Comparison of ENCODE assay signal across 18 cellular contexts in genomic region chr2:219461669-219462068, GRCh38. TPM values are rescaled to one million over a fixed set of nuclear protein-coding genes. Genes with fewer than 3 reads are reported as not detected.
DNase-seq lines count a peak whose midpoint lies in the region; ATAC-seq and TF ChIP-seq lines count a peak whose summit lies in the region.
"Had no signal": no experiment of that assay in that cellular context is flagged by ENCODE, and none has a peak within 500 bp of the region (broad histone marks: within the 10 kb centered on the region; RNA-seq: fewer than 3 reads in every experiment).

No MANE protein-coding gene starts in this region.

- H3K9me3 ChIP-seq in AG04450 (ENCODE audit: control insufficient read depth, insufficient read depth, low read length) (no peaks in the 10 kb centered on the region), heart right ventricle (no peaks in the 10 kb centered on the region), prostate gland (no peaks in the 10 kb centered on the region)

- DNase-seq in AG04450 (ENCODE audit: low read depth, low spot score) = no peak
- peak; percentile 35 for DNase-seq in NCI-H226
- DNase-seq in heart right ventricle = peak in 1 of 2 donors; percentile 30
- no peak for DNase-seq in prostate gland (ENCODE audit: low spot score)
- no peak for DNase-seq in cortex of kidney (lab: John Stamatoyannopoulos, UW)
- no peak for DNase-seq in NCI-H2029 (lab: John Stamatoyannopoulos, UW)
- no peak for DNase-seq in NCI-H1092 treated with DMSO at 0.1 percent for 48 hours (lab: John Stamatoyannopoulos, UW)
- DNase-seq: ACHN; activated CD8-positive, alpha-beta memory T cell treated with anti-CD3 and anti-CD28 coated beads, Interleukin-2, amount 50 U/mL, for 48 hours; CD4-positive, alpha-beta T cell; DMS53; foreskin melanocyte; naive thymus-derived CD4-positive, alpha-beta T cell; NCI-H146; SW 1271 had no signal

- POLR2A ChIA-PET in AG04450 (lab: Yijun Ruan, JAX) = interaction anchor here (0.6 to 1.5 kb wide), 3 partner anchors 9 to 37 kb away, joined by 5 to 9 read pairs (median 7); partner anchors contain the start of gene GMPPA

- H3K4me1 ChIP-seq in heart right ventricle = peaks cover 6 to 81% (median 23%) of the 10 kb centered on the region in 9 donors
- H3K4me1 ChIP-seq in prostate gland (replicated peaks) = no peaks in the 10 kb centered on the region

- no peak for TF ChIP-seq POLR2A in prostate gland (IDR thresholded peaks at IDR 0.05)

- no peaks in the 10 kb centered on the region for H3K27me3 ChIP-seq in AG04450 (ENCODE audit: control insufficient read depth, insufficient read depth, low read length)
- H3K27me3 ChIP-seq in heart right ventricle = peaks cover 0 to 5% (median 0%) of the 10 kb centered on the region in 7 donors
- no peaks in the 10 kb centered on the region for H3K27me3 ChIP-seq in prostate gland (replicated peaks; ENCODE audit: insufficient read depth)

- CTCF ChIA-PET in AG04450 (lab: Charles Lee) = interaction anchor here (0.9 to 3.4 kb wide), 6 partner anchors 15 to 74 kb away, joined by 3 to 27 read pairs (median 12); partner anchors contain the start of gene DNPEP

- H3K27ac ChIP-seq in AG04450 (ENCODE audit: low read depth, low read length) (no peak overlapping the region), heart right ventricle (peak overlapping the region; percentile 70 to 96 (median 90)), prostate gland (peak overlapping the region; percentile 46 to 54)

- H3K4me3 ChIP-seq in AG04450 (ENCODE audit: low read depth, low read length) (peak overlapping the region; percentile 49; the same call in 1 of the 2 replicates), heart right ventricle (peak overlapping the region in 9 of 10 donors; percentile 12 to 46 (median 34)), prostate gland (no peak overlapping the region)
- H3K4me3 ChIP-seq: lung had no signal

- intact Hi-C loops in heart right ventricle (cut with DNase I) (no loop called here), prostate gland (cut with DNase I) (loop anchor here (5.0 kb wide), 1 partner anchor 36 kb away; the partner anchor contains the start of gene GMPPA)

- H3K36me3 ChIP-seq in heart right ventricle = peaks cover 0 to 28% (median 0%) of the 10 kb centered on the region in 9 donors
- no peaks in the 10 kb centered on the region for H3K36me3 ChIP-seq in prostate gland

- TF ChIP-seq CTCF in AG04450 (IDR thresholded peaks at IDR 0.05; ENCODE audit: low read depth, low read length) (no peak), heart right ventricle (IDR thresholded peaks at IDR 0.05) (no peak), prostate gland (IDR thresholded peaks at IDR 0.05) (no peak)

- 64 to 69% methylated on average over 14 of the region's 14 CpGs for WGBS in heart right ventricle, 2 donors
- 74% methylated on average over 14 of the region's 14 CpGs for WGBS in prostate gland

- peak in 2 of 8 donors; percentile 1 to 12 for ATAC-seq in heart right ventricle
- ATAC-seq in HG02981 (IDR thresholded peaks at IDR 0.05; ENCODE audit: unreplicated experiment) = no peak

RNA-seq across cellular contexts. Expression of gene SPEG, which starts 27.0 kb away (rescaled TPM):
- polyA plus RNA-seq in AG04450 (2011; rRNA removed) = 28.0 and 32.8 TPM in 2 replicates
- 24.5 and 38.3 TPM in 2 replicates for polyA minus RNA-seq in AG04450 (2011; rRNA and poly(A)+ RNA removed)
- total RNA-seq in heart right ventricle = 100 to 1,000 TPM in 9 of 10 donors, 10 to 100 TPM in 1; 97.2 to 151 (median 120) TPM
- polyA plus RNA-seq in heart right ventricle = 100 to 1,000 TPM in 1 of 2 donors, 10 to 100 TPM in 1; 62.9 to 130 TPM
- 10 to 100 TPM; 30.7 to 53.4 TPM for total RNA-seq in prostate gland

RNA-seq across cellular contexts. Expression of gene GMPPA, which starts 37.0 kb away (rescaled TPM):
- polyA plus RNA-seq in AG04450 (2011; rRNA removed) (90.1 and 97.7 TPM in 2 replicates), heart right ventricle (10 to 100 TPM; 28.2 to 48.6 TPM)
- polyA minus RNA-seq in AG04450 (2011; rRNA and poly(A)+ RNA removed) = 90.6 and 98.6 TPM in 2 replicates
- total RNA-seq in heart right ventricle (10 to 100 TPM; 15.8 to 29.4 (median 21.0) TPM), prostate gland (10 to 100 TPM; 41.2 to 53.8 TPM)

RNA-seq across cellular contexts. Expression of gene DES, which starts 43.5 kb away (rescaled TPM):
- polyA plus RNA-seq in AG04450 (2011; rRNA removed) (19.8 and 24.9 TPM in 2 replicates), heart right ventricle (over 10,000 TPM; 13,697 to 18,010 TPM)
- 40.7 and 49.5 TPM in 2 replicates for polyA minus RNA-seq in AG04450 (2011; rRNA and poly(A)+ RNA removed)
- total RNA-seq in heart right ventricle (over 10,000 TPM; 12,560 to 18,019 (median 15,816) TPM), prostate gland (1,000 to 10,000 TPM; 1,584 to 1,742 TPM)
- total RNA-seq: activated CD4-positive, alpha-beta T cell treated with anti-CD3 and anti-CD28 coated beads, Interleukin-2, amount 10 ng/mL, durations not matched to agents 24 days and 14 days; CD4-positive, alpha-beta T cell had no signal
- polyA plus RNA-seq: naive thymus-derived CD4-positive, alpha-beta T cell had no signal

RNA-seq across cellular contexts. Expression of gene ASIC4, which starts 52.6 kb away (rescaled TPM):
- polyA plus RNA-seq in AG04450 (2011; rRNA removed) = not detected in 2 replicates
- not detected in 2 replicates for polyA minus RNA-seq in AG04450 (2011; rRNA and poly(A)+ RNA removed)
- under 1 TPM in 5 of 10 donors, not detected in 5; 0.15 to 0.43 (median 0.20) TPM for total RNA-seq in heart right ventricle
- polyA plus RNA-seq in heart right ventricle = not detected
- under 1 TPM; 0.09 to 0.45 TPM for total RNA-seq in prostate gland
- total RNA-seq: activated CD4-positive, alpha-beta T cell treated with anti-CD3 and anti-CD28 coated beads, Interleukin-2, amount 10 ng/mL, durations not matched to agents 24 days and 14 days had no signal
- polyA plus RNA-seq: naive thymus-derived CD4-positive, alpha-beta T cell had no signal

Comparison
In these comparisons a context has a peak if more than half of its experiments do, and no peak if none do; other contexts are left out.
1. H3K4me3 ChIP-seq: peak in AG04450 (single experiment) and heart right ventricle (9 of 10); none in prostate gland (0 of 2).
2. RNA of gene DES, which starts 43.5 kb away (total RNA-seq): 12,560 to 18,019 TPM in heart right ventricle; 1,584 to 1,742 TPM in prostate gland; every median in the first group is over 4 times any median in the second.